Comparison of ENCODE assay signal across 12 cellular contexts in genomic region chr12:124754491-124754890, GRCh38.
DNase-seq lines count a peak whose midpoint lies in the region; ATAC-seq and TF ChIP-seq lines count a peak whose summit lies in the region.
"Had no signal": no experiment of that assay in that cellular context is flagged by ENCODE, and none has a peak within 500 bp of the region (broad histone marks: within the 10 kb centered on the region; RNA-seq: fewer than 3 reads in every experiment).

No MANE protein-coding gene starts in this region.

- no peak for DNase-seq in heart right ventricle
- no peak for DNase-seq in left ventricle myocardium superior
- peak in 1 of 10 donors; percentile 42 for DNase-seq in dorsolateral prefrontal cortex
- peak; percentile 69 for DNase-seq in osteoblast (ENCODE audit: insufficient read length, low spot score, missing footprints)
- DNase-seq in upper lobe of left lung: no peak
- DNase-seq in SKM-1 (lab: John Stamatoyannopoulos, UW; ENCODE audit: unreplicated experiment): no peak
- DNase-seq in NOMO-1 treated with DMSO at 0.1 percent for 48 hours (lab: John Stamatoyannopoulos, UW; ENCODE audit: unreplicated experiment): no peak
- DNase-seq: activated naive CD4-positive, alpha-beta T cell treated with Interleukin-2 at 50 U/mL for 16 hours; dermis blood vessel endothelial cell; T-helper 9 cell had no signal

- no peaks in the 10 kb centered on the region for H3K27me3 ChIP-seq in heart right ventricle
- H3K27me3 ChIP-seq in dorsolateral prefrontal cortex: no peaks in the 10 kb centered on the region
- peaks cover 11% of the 10 kb centered on the region for H3K27me3 ChIP-seq in osteoblast (ENCODE audit: insufficient read depth, low read length)
- H3K27me3 ChIP-seq in upper lobe of left lung: no peaks in the 10 kb centered on the region

- H3K36me3 Mint-ChIP-seq in stimulated activated memory B cell treated with anti-CD40 and anti-IgM and Interleukin-4, amounts not matched to agents 10 μg/mL and 1 μg/mL and 100 μg/mL, for 72 hours: peaks cover 5% of the 10 kb centered on the region
- H3K36me3 Mint-ChIP-seq: type B pancreatic cell had no signal

- ATAC-seq in heart right ventricle (no peak), left ventricle myocardium superior (no peak), upper lobe of left lung (ENCODE audit: low FRiP score in 2 of 2) (no peak)
- ATAC-seq in stimulated activated memory B cell treated with anti-CD40 and anti-IgM and Interleukin-4, amounts not matched to agents 10 μg/mL and 1 μg/mL and 100 μg/mL, for 72 hours: no peak

- H3K4me1 ChIP-seq in heart right ventricle (peaks cover 23 to 56% (median 43%) of the 10 kb centered on the region in 9 donors), osteoblast (ENCODE audit: insufficient read depth, low read length) (peaks cover 20% of the 10 kb centered on the region), upper lobe of left lung (peaks cover 30 to 58% (median 51%) of the 10 kb centered on the region in 4 donors)

- no peak overlapping the region for H3K4me2 ChIP-seq in osteoblast (ENCODE audit: insufficient read depth, low read length)

- TF ChIP-seq EP300 in upper lobe of left lung (IDR thresholded peaks at IDR 0.05): no peak

- TF ChIP-seq CTCF in heart right ventricle (IDR thresholded peaks at IDR 0.05): no peak
- TF ChIP-seq CTCF in dorsolateral prefrontal cortex (IDR thresholded peaks at IDR 0.05 in 54 of 56, conservative IDR thresholded peaks at IDR 0.05 in 2 of 56; ENCODE audit: low read depth in 1 of 56, partially characterized antibody in 56 of 56): no peak
- no peak for TF ChIP-seq CTCF in osteoblast (IDR thresholded peaks at IDR 0.05; ENCODE audit: extremely low read depth, low read depth, low read length)
- TF ChIP-seq CTCF in upper lobe of left lung (IDR thresholded peaks at IDR 0.05): no peak

- H3K79me2 ChIP-seq in osteoblast (ENCODE audit: insufficient read depth, low read length): no peaks in the 10 kb centered on the region

- H4K20me1 ChIP-seq in osteoblast (ENCODE audit: insufficient read depth, low read length): no peaks in the 10 kb centered on the region

- H3K4me3 Mint-ChIP-seq in stimulated activated memory B cell treated with anti-CD40 and anti-IgM and Interleukin-4, amounts not matched to agents 10 μg/mL and 1 μg/mL and 100 μg/mL, for 72 hours: no peak overlapping the region

- no peak overlapping the region for H3K27ac Mint-ChIP-seq in stimulated activated memory B cell treated with anti-CD40 and anti-IgM and Interleukin-4, amounts not matched to agents 10 μg/mL and 1 μg/mL and 100 μg/mL, for 72 hours

- H3K9me3 Mint-ChIP-seq in stimulated activated memory B cell treated with anti-CD40 and anti-IgM and Interleukin-4, amounts not matched to agents 10 μg/mL and 1 μg/mL and 100 μg/mL, for 72 hours: peaks cover 5% of the 10 kb centered on the region

- H3K36me3 ChIP-seq in heart right ventricle: no peaks in the 10 kb centered on the region
- H3K36me3 ChIP-seq in osteoblast (ENCODE audit: insufficient read depth, low read length): no peaks in the 10 kb centered on the region
- no peaks in the 10 kb centered on the region for H3K36me3 ChIP-seq in upper lobe of left lung

- no peak overlapping the region for H3K4me3 ChIP-seq in heart right ventricle
- H3K4me3 ChIP-seq in dorsolateral prefrontal cortex: no peak overlapping the region
- H3K4me3 ChIP-seq in osteoblast (ENCODE audit: insufficient read depth, low read length): no peak overlapping the region
- no peak overlapping the region for H3K4me3 ChIP-seq in upper lobe of left lung

- H3K9me3 ChIP-seq in heart right ventricle (peaks cover 0 to 13% (median 0%) of the 10 kb centered on the region in 11 donors), osteoblast (ENCODE audit: low read depth, low read length) (no peaks in the 10 kb centered on the region), upper lobe of left lung (peaks cover 0 to 9% (median 3%) of the 10 kb centered on the region in 4 donors)

- no peak for TF ChIP-seq POLR2A in upper lobe of left lung (IDR thresholded peaks at IDR 0.05)

- peaks cover 10% of the 10 kb centered on the region for H3K4me1 Mint-ChIP-seq in stimulated activated memory B cell treated with anti-CD40 and anti-IgM and Interleukin-4, amounts not matched to agents 10 μg/mL and 1 μg/mL and 100 μg/mL, for 72 hours

- H3K27ac ChIP-seq in heart right ventricle (peak overlapping the region; percentile 77 to 91 (median 84)), dorsolateral prefrontal cortex (peak overlapping the region; percentile 73 to 99 (median 96)), osteoblast (ENCODE audit: low read depth, low read length) (no peak overlapping the region), upper lobe of left lung (peak overlapping the region; percentile 73 to 95 (median 86))

- 89 to 91% methylated on average over 7 of the region's 7 CpGs for WGBS in heart right ventricle, 2 donors
- WGBS in upper lobe of left lung, 2 donors: 85% methylated on average over 7 of the region's 7 CpGs; no CpG with 5 or more reads in 1 of the 2 donors

- intact Hi-C loops in heart right ventricle (cut with DNase I): loop anchor here in 1 of 10 donors (5.0 kb wide), 1 partner anchor 252 kb away; no protein-coding TSS in a partner anchor
- intact Hi-C loops in left ventricle myocardium superior (cut with micrococcal nuclease): no loop called here
- intact Hi-C loops in dorsolateral prefrontal cortex (cut with DNase I): loop anchor here in 1 of 2 donors (5.0 kb wide), 1 partner anchor 72 kb away; no protein-coding TSS in a partner anchor

- H3K27me3 Mint-ChIP-seq in stimulated activated memory B cell treated with anti-CD40 and anti-IgM and Interleukin-4, amounts not matched to agents 10 μg/mL and 1 μg/mL and 100 μg/mL, for 72 hours: peaks cover 86% of the 10 kb centered on the region

- no peak overlapping the region for H2AFZ ChIP-seq in osteoblast (ENCODE audit: low read length)
